In genomic region chr9:117979914-117980313, GRCh38 we compare ENCODE assay signal across 35 cellular contexts.
"Had no signal": no experiment of that assay in that cellular context is flagged by ENCODE, and none has a peak within 500 bp of the region (broad histone marks: within the 10 kb centered on the region; RNA-seq: fewer than 3 reads in every experiment).

No MANE protein-coding gene starts in this region.

- H3K4me3 ChIP-seq: MG63 had no signal

- H3K9me3 ChIP-seq: MG63 had no signal

- DNase-seq: Karpas-422, Kasumi-1, MG63, MM.1S, MV-4-11, NCI-H1048, NCI-H1092, NCI-H1092 treated with DMSO at 0.1 percent for 48 hours, NCI-H1105, NCI-H1105 treated with DMSO at 0.1 percent for 48 hours, NCI-H1417, NCI-H1417 treated with DMSO at 0.1 percent for 48 hours, NCI-H1436, NCI-H1436 treated with DMSO at 0.1 percent for 48 hours, NCI-H146, NCI-H1694, NCI-H1694 treated with DMSO at 0.1 percent for 48 hours, NCI-H187, NCI-H187 treated with DMSO at 0.1 percent for 48 hours, NCI-H1930, NCI-H2029, NCI-H2029 treated with DMSO at 0.1 percent for 48 hours, NCI-H2081, NCI-H2081 treated with DMSO at 0.1 percent for 48 hours, NCI-H2107, NCI-H2171, NCI-H2171 treated with DMSO at 0.1 percent for 48 hours, NCI-H2227 treated with DMSO at 0.1 percent for 48 hours, NCI-H226, NCI-H345, NCI-H446, NCI-H446 treated with DMSO at 0.1 percent for 48 hours, NCI-H510A, NCI-H510A treated with DMSO at 0.1 percent for 48 hours, NCI-H524 had no signal

- H3K27me3 ChIP-seq: MG63 had no signal

- H3K36me3 ChIP-seq: MG63 had no signal
